ENCODE assay signal across 8 cellular contexts in the genomic region with DNA sequence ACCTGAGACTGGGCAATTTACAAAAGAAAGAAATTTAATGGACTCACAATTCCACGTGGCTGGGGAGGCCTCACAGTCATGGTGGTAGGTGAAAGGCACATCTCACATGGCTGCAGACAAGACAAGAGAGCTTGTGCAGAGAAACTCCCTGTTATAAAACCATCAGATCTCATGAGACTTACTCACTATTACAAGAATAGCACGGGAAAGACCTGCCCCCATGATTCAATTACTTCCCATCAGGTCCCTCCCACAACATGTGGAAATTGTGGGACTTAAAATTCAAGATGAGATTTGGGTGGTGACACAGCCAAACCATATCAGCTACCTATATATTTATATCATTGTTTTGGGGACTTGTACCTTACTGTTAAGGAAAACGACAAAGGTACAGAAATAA.
DNase-seq lines count a peak whose midpoint lies in the region; ATAC-seq and TF ChIP-seq lines count a peak whose summit lies in the region.
"Not testable (repeated sequence)": the region's sequence is repeated elsewhere in the genome, so short reads cannot be mapped to it uniquely, and the experiment has no call there.

No MANE protein-coding gene starts in this region.

- peaks cover 17% of the 10 kb centered on the region for H3K4me1 Mint-ChIP-seq in activated T-helper 17 cell treated with anti-CD3 and anti-CD28 coated beads, Interleukin-2, amount 50 U/mL, for 72 hours
- H3K4me1 Mint-ChIP-seq in chondrocyte (ENCODE audit: low read depth): peaks cover 22% of the 10 kb centered on the region

- not testable (repeated sequence) for H3K27me3 ChIP-seq in SJCRH30; muscle layer of colon (ENCODE audit: control insufficient read depth in 1 of 2, insufficient read depth in 2 of 2, low read length in 2 of 2); stomach

- not testable (repeated sequence) for TF ChIP-seq POLR2A in stomach (IDR thresholded peaks at IDR 0.05)

- H3K9me3 Mint-ChIP-seq in activated T-helper 17 cell treated with anti-CD3 and anti-CD28 coated beads, Interleukin-2, amount 50 U/mL, for 72 hours; chondrocyte (ENCODE audit: low read depth): not testable (repeated sequence)

- ATAC-seq in activated T-helper 17 cell treated with anti-CD3 and anti-CD28 coated beads, Interleukin-2, amount 50 U/mL, for 72 hours (replicated peaks): not testable (repeated sequence)

- H3K4me3 Mint-ChIP-seq in activated T-helper 17 cell treated with anti-CD3 and anti-CD28 coated beads, Interleukin-2, amount 50 U/mL, for 72 hours: peak overlapping the region; percentile 35
- H3K4me3 Mint-ChIP-seq in chondrocyte (ENCODE audit: unreplicated experiment): not testable (repeated sequence)

- peak; percentile 39 for DNase-seq in AG10803 (ENCODE audit: low read depth)
- not testable (repeated sequence) for DNase-seq in SJCRH30; chondrocyte (ENCODE audit: low spot score); stomach
- peak; percentile 51 for DNase-seq in fibroblast of pulmonary artery (ENCODE audit: low read depth)
- peak; percentile 38 for DNase-seq in renal cortical epithelial cell (ENCODE audit: low read depth)

- not testable (repeated sequence) for H3K36me3 Mint-ChIP-seq in activated T-helper 17 cell treated with anti-CD3 and anti-CD28 coated beads, Interleukin-2, amount 50 U/mL, for 72 hours (ENCODE audit: low read depth)
- H3K36me3 Mint-ChIP-seq in chondrocyte (ENCODE audit: low read depth): peaks cover 56% of the 10 kb centered on the region

- H3K27ac Mint-ChIP-seq in activated T-helper 17 cell treated with anti-CD3 and anti-CD28 coated beads, Interleukin-2, amount 50 U/mL, for 72 hours: not testable (repeated sequence)
- peak overlapping the region; percentile 83 for H3K27ac Mint-ChIP-seq in chondrocyte (ENCODE audit: unreplicated experiment)

- H3K27ac ChIP-seq in SJCRH30 (peak overlapping the region; percentile 85; the same call in 1 of the 2 replicates), muscle layer of colon (ENCODE audit: low read depth, low read length) (peak overlapping the region; percentile 64), stomach (peak overlapping the region in 4 of 5 donors; percentile 45 to 80 (median 59))

- not testable (repeated sequence) for TF ChIP-seq CTCF in AG10803 (conservative IDR thresholded peaks at IDR 0.05; ENCODE audit: low read length); chondrocyte (IDR thresholded peaks at IDR 0.05); fibroblast of pulmonary artery (IDR thresholded peaks at IDR 0.05; ENCODE audit: low read length, missing control alignments); stomach (IDR thresholded peaks at IDR 0.05)

- not testable (repeated sequence) for H3K9ac ChIP-seq in muscle layer of colon (ENCODE audit: low read length)

- peaks cover 38% of the 10 kb centered on the region for H3K36me3 ChIP-seq in SJCRH30
- peaks cover 31% of the 10 kb centered on the region for H3K36me3 ChIP-seq in muscle layer of colon (ENCODE audit: insufficient read depth, low read length)
- peaks cover 9 to 83% (median 79%) of the 10 kb centered on the region in 4 donors for H3K36me3 ChIP-seq in stomach

- not testable (repeated sequence) for H3K27me3 Mint-ChIP-seq in activated T-helper 17 cell treated with anti-CD3 and anti-CD28 coated beads, Interleukin-2, amount 50 U/mL, for 72 hours; chondrocyte (ENCODE audit: low read depth)

- TF ChIP-seq EP300 in stomach (IDR thresholded peaks at IDR 0.05): not testable (repeated sequence)

- not testable (repeated sequence) for H3K4me3 ChIP-seq in AG10803 (ENCODE audit: low read length); SJCRH30; fibroblast of pulmonary artery (replicated peaks; ENCODE audit: low read depth, low read length); muscle layer of colon (ENCODE audit: low read depth in 1 of 2, low read length in 2 of 2); stomach

- intact Hi-C loops in stomach (cut with DNase I; ENCODE audit: low total_unique reads): not testable (repeated sequence)

- H3K4me1 ChIP-seq in SJCRH30: peaks cover 23% of the 10 kb centered on the region
- H3K4me1 ChIP-seq in muscle layer of colon (ENCODE audit: insufficient read depth, low read length): peaks cover 34% of the 10 kb centered on the region
- peaks cover 0 to 14% (median 4%) of the 10 kb centered on the region in 4 donors for H3K4me1 ChIP-seq in stomach

- 71 to 84% (median 79%) methylated on average over 3 of the region's 3 CpGs for WGBS in stomach, 5 donors

- H3K9me3 ChIP-seq in SJCRH30 (replicated peaks); muscle layer of colon (ENCODE audit: low read length); stomach: not testable (repeated sequence)
